ENCODE assay signal across 8 cellular contexts in the genomic region with DNA sequence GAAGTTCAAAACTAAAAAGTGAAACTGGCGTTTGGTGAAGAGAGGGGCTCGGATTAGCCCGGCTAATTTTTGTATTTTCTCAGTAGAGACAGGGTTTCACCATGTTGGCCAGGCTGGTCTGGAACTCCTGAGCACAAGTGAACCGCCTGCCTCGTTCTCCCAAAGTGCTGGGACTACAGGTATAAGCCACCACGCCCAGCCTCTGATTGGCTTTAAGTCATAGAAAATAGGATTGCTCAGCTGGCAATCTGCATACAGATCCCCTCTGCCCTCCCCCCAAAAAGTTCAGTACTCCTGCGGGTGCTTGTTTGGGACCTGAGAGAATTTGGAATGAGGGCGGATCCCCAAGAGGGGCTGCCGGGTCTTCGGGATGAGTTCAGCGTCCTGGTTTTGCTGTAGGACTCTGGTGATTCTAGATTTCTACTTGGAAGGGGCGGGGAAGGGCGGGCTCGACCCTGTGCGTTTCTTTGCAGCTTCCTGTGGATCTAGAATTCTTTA. TPM values are rescaled to one million over a fixed set of nuclear protein-coding genes. Genes with fewer than 3 reads are reported as not detected.
DNase-seq lines count a peak whose midpoint lies in the region; ATAC-seq and TF ChIP-seq lines count a peak whose summit lies in the region.

No MANE protein-coding gene starts in this region.

- H4K20me1 ChIP-seq in fibroblast of lung (ENCODE audit: control insufficient read depth, extremely low read depth, insufficient read depth, low read length), result no peaks in the 10 kb centered on the region

- H3K4me1 ChIP-seq in Panc1 (ENCODE audit: control insufficient read depth, insufficient read depth, low read length) (no peaks in the 10 kb centered on the region), fibroblast of lung (ENCODE audit: control insufficient read depth, extremely low read depth, insufficient read depth, low read length) (no peaks in the 10 kb centered on the region), sigmoid colon (peaks cover 0 to 9% (median 0%) of the 10 kb centered on the region in 4 donors)

- ATAC-seq in GM19351 (IDR thresholded peaks at IDR 0.05; ENCODE audit: unreplicated experiment), result peak; percentile 5
- peak; percentile 60 for ATAC-seq in Panc1
- no peak for ATAC-seq in GM18519 (IDR thresholded peaks at IDR 0.05; ENCODE audit: low FRiP score, unreplicated experiment)
- no peak for ATAC-seq in HG02973 (IDR thresholded peaks at IDR 0.05; ENCODE audit: unreplicated experiment)

- H3K79me2 ChIP-seq in fibroblast of lung (ENCODE audit: control insufficient read depth, insufficient read depth, low read length), result peaks cover 6% of the 10 kb centered on the region

- POLR2A ChIA-PET in Panc1 (lab: Charles Lee), result no interaction called here

- 4 to 8% methylated on average over 15 of the region's 15 CpGs for WGBS in sigmoid colon, 2 donors

- no peak for TF ChIP-seq POLR2A in sigmoid colon (IDR thresholded peaks at IDR 0.05)

- H3K9me3 ChIP-seq in Panc1 (ENCODE audit: control insufficient read depth, insufficient read depth, low read depth, low read length) (no peaks in the 10 kb centered on the region), fibroblast of lung (ENCODE audit: control insufficient read depth, insufficient read depth, low read depth, low read length) (no peaks in the 10 kb centered on the region), sigmoid colon (no peaks in the 10 kb centered on the region)

- H3K36me3 ChIP-seq in Panc1 (ENCODE audit: control insufficient read depth, insufficient read depth, low read length) (no peaks in the 10 kb centered on the region), fibroblast of lung (ENCODE audit: control insufficient read depth, insufficient read depth, low read length) (no peaks in the 10 kb centered on the region), sigmoid colon (no peaks in the 10 kb centered on the region)

- no TSS peak for BruUV-seq in Panc1 (replicated peaks; lab: Mats Ljungman, UMichigan)

- DNase-seq in Panc1 (ENCODE audit: low read depth, low spot score) (no peak), fibroblast of lung (ENCODE audit: low read depth in 2 of 2) (no peak), sigmoid colon (no peak), nucleus accumbens (lab: John Stamatoyannopoulos, UW) (no peak), NCI-H774 (lab: John Stamatoyannopoulos, UW) (no peak)

- peak overlapping the region; percentile 30 for H2AFZ ChIP-seq in fibroblast of lung (ENCODE audit: low read length)

- CTCF ChIA-PET in Panc1 (lab: Charles Lee), result no interaction called here

- H3K27ac ChIP-seq in Panc1 (ENCODE audit: low read length) (no peak overlapping the region), fibroblast of lung (ENCODE audit: insufficient read depth, low read length) (peak overlapping the region; percentile 3), sigmoid colon (peak overlapping the region; percentile 53 to 76 (median 65))

- H3K4me2 ChIP-seq in fibroblast of lung (ENCODE audit: extremely low read depth, insufficient read depth, low read length), result peak overlapping the region; percentile 35

- TF ChIP-seq CTCF in Panc1 (IDR thresholded peaks at IDR 0.05) (no peak), fibroblast of lung (conservative IDR thresholded peaks at IDR 0.05 in 1 of 2, IDR thresholded peaks at IDR 0.05 in 1 of 2; ENCODE audit: low read depth in 1 of 2, low read length in 2 of 2) (no peak), sigmoid colon (IDR thresholded peaks at IDR 0.05) (no peak)

- in situ Hi-C loops in Panc1 (cut with HindIII; ENCODE audit: low pct_unique_long_range_greater_than_20kb, low sequenced_read_pairs), result no loop called here

- intact Hi-C loops in Panc1 (cut with micrococcal nuclease; ENCODE audit: unreplicated experiment) (no loop called here), sigmoid colon (cut with DNase I) (loop anchor here (10.0 kb wide), 1 partner anchor 101 kb away; no protein-coding TSS in a partner anchor)

- peak overlapping the region; percentile 50 to 54 for H3K4me3 ChIP-seq in Panc1 (ENCODE audit: low read depth in 2 of 2, low read length in 2 of 2)
- peak overlapping the region; percentile 43 to 63 (median 48) for H3K4me3 ChIP-seq in fibroblast of lung (replicated peaks in 1 of 4; ENCODE audit: control extremely low read depth in 1 of 4, insufficient read depth in 1 of 4, low read depth in 3 of 4, low read length in 4 of 4)
- peak overlapping the region; percentile 46 to 67 (median 59) for H3K4me3 ChIP-seq in sigmoid colon

- peak overlapping the region; percentile 30 for H3K9ac ChIP-seq in fibroblast of lung (ENCODE audit: insufficient read depth, low read length)

- H3K27me3 ChIP-seq in Panc1 (ENCODE audit: control insufficient read depth, insufficient read depth, low read length) (no peaks in the 10 kb centered on the region), fibroblast of lung (ENCODE audit: control insufficient read depth, insufficient read depth, low read length) (no peaks in the 10 kb centered on the region), sigmoid colon (no peaks in the 10 kb centered on the region)

- TF ChIP-seq EP300 in sigmoid colon (IDR thresholded peaks at IDR 0.05), result no peak

RNA-seq across cellular contexts. Expression of gene PRKX, which starts 0.5 kb away (rescaled TPM):
- 20.5 TPM for total RNA-seq in Panc1 (2021; ENCODE audit: unreplicated experiment)
- 10.9 TPM for polyA plus RNA-seq in Panc1 (2012; ENCODE audit: insufficient read length)
- total RNA-seq in fibroblast of lung, result 10.8 and 19.3 TPM in 2 replicates
- polyA plus RNA-seq in fibroblast of lung, result 11.3 and 12.6 TPM in 2 replicates
- 6.1 and 10.5 TPM in 2 replicates for polyA plus RNA-seq in fibroblast of lung (2012)
- polyA minus RNA-seq in fibroblast of lung (ENCODE audit: low replicate concordance), result 5.5 and 6.8 TPM in 2 replicates
- 1 to 10 TPM; 4.2 to 7.8 (median 6.4) TPM for total RNA-seq in sigmoid colon
- 10 to 100 TPM in 1 of 3 donors, 1 to 10 TPM in 2; 3.5 to 10.6 (median 7.2) TPM for polyA plus RNA-seq in sigmoid colon

Comparison
In these comparisons a context has a peak if more than half of its experiments do, and no peak if none do; other contexts are left out.
1. ATAC-seq: peak in GM19351 (single experiment) and Panc1 (single experiment); none in GM18519 (single experiment) and HG02973 (single experiment).
2. Peak in every context shown above with its lines, with median percentiles within 50 percentile points of each other: H3K4me3 ChIP-seq.